Comparison of ENCODE assay signal across 17 cellular contexts in genomic region chr3:158748237-158748828, GRCh38. TPM values are rescaled to one million over a fixed set of nuclear protein-coding genes. Genes with fewer than 3 reads are reported as not detected.
A peak's percentile ranks its signal among the peaks of the same experiment; 100 is the strongest.
DNase-seq lines count a peak whose midpoint lies in the region; ATAC-seq, FAIRE-seq and TF ChIP-seq lines count a peak whose summit lies in the region.
"Had no signal": no experiment of that assay in that cellular context is flagged by ENCODE, and none has a peak within 500 bp of the region (broad histone marks: within the 10 kb centered on the region; RNA-seq: fewer than 3 reads in every experiment).

No MANE protein-coding gene starts in this region.

- H3K4me3 ChIP-seq in K562 (no peak overlapping the region), tibial nerve (no peak overlapping the region)
- H3K4me3 ChIP-seq: SJCRH30, thoracic aorta had no signal

- CTCF ChIA-PET in K562 (lab: Yijun Ruan, JAX; ENCODE audit: low intra/inter-chr PET ratio): no interaction called here

- no peak for TF ChIP-seq CTCF in K562 (IDR thresholded peaks at IDR 0.05 in 2 of 3, conservative IDR thresholded peaks at IDR 0.05 in 1 of 3; ENCODE audit: insufficient read depth in 2 of 3, low read depth in 1 of 3, low read length in 3 of 3)
- TF ChIP-seq CTCF in tibial nerve (IDR thresholded peaks at IDR 0.05): no peak

- intact Hi-C loops in K562 (cut with micrococcal nuclease): no loop called here

- no peaks in the 10 kb centered on the region for H4K20me1 ChIP-seq in K562 (replicated peaks; ENCODE audit: control insufficient read depth, insufficient read depth, low read length)

- POLR2A ChIA-PET in K562 (lab: Yijun Ruan, JAX): no interaction called here

- DNase-seq in activated naive CD4-positive, alpha-beta T cell treated with anti-CD3 and anti-CD28 coated beads, Interleukin-2, amount 50 U/mL, for 72 hours (ENCODE audit: low spot score in 2 of 2): no peak
- no peak for DNase-seq in activated naive CD4-positive, alpha-beta T cell treated with anti-CD3 and anti-CD28 coated beads, Interleukin-2, amount 50 U/mL, for 16 hours
- DNase-seq in K562 (ENCODE audit: extremely low read depth in 1 of 4, low spot score in 3 of 4) (no peak), kidney tubule cell (ENCODE audit: low spot score) (peak; percentile 59), tibial nerve (ENCODE audit: low spot score in 2 of 2) (peak; percentile 21 to 53), iPS-NIHi7 (ENCODE audit: extremely low spot score) (no peak)
- no peak for DNase-seq in activated CD4-positive, alpha-beta T cell treated with anti-CD3 and anti-CD28 coated beads, Interleukin-2, amount 50 U/mL, for 1 hour
- DNase-seq: DMS153, midbrain, MM.1S, NCI-H526 treated with DMSO at 0.1 percent for 48 hours, SJCRH30 had no signal

- ATAC-seq in activated naive CD4-positive, alpha-beta T cell treated with anti-CD3 and anti-CD28 coated beads, Interleukin-2, amount 50 U/mL, for 72 hours: no peak
- ATAC-seq in K562 (no peak), HG03108 (IDR thresholded peaks at IDR 0.05; ENCODE audit: unreplicated experiment) (no peak)
- ATAC-seq: activated T-helper 17 cell treated with anti-CD3 and anti-CD28 coated beads, Interleukin-2, amount 50 U/mL, for 72 hours had no signal

- BruUV-seq in K562 (replicated peaks; lab: Mats Ljungman, UMichigan): no TSS peak

- FAIRE-seq in K562 (lab: Jason Lieb, UNC): no peak
- FAIRE-seq: A204.1 had no signal

- TF ChIP-seq RAD21 in K562 (CRISPR knock-in tag; conservative IDR thresholded peaks at IDR 0.05 in 1 of 2, IDR thresholded peaks at IDR 0.05 in 1 of 2): no peak

- H3K27ac Mint-ChIP-seq in activated naive CD4-positive, alpha-beta T cell treated with anti-CD3 and anti-CD28 coated beads, Interleukin-2, amount 50 U/mL, for 72 hours: peak overlapping the region; percentile 65 to 70
- H3K27ac Mint-ChIP-seq: activated T-helper 17 cell treated with anti-CD3 and anti-CD28 coated beads, Interleukin-2, amount 50 U/mL, for 72 hours had no signal

- no peaks in the 10 kb centered on the region for H3K27me3 ChIP-seq in K562 (ENCODE audit: control insufficient read depth in 2 of 2, insufficient read depth in 2 of 2, low read length in 2 of 2)
- no peaks in the 10 kb centered on the region for H3K27me3 ChIP-seq in tibial nerve
- H3K27me3 ChIP-seq: SJCRH30 had no signal

- H3K4me2 ChIP-seq in K562 (ENCODE audit: insufficient read depth, low read length): no peak overlapping the region

- H3K4me1 ChIP-seq in K562 (replicated peaks in 1 of 2; ENCODE audit: control insufficient read depth in 2 of 2, insufficient read depth in 2 of 2, low read length in 2 of 2) (peaks cover 36 to 45% of the 10 kb centered on the region in 2 experiments; a peak in 4 of 5 replicates), tibial nerve (peaks cover 0 to 3% (median 0%) of the 10 kb centered on the region in 4 donors)
- H3K4me1 ChIP-seq: SJCRH30 had no signal

- H3K36me3 Mint-ChIP-seq in activated naive CD4-positive, alpha-beta T cell treated with anti-CD3 and anti-CD28 coated beads, Interleukin-2, amount 50 U/mL, for 72 hours: peaks cover 0 to 10% of the 10 kb centered on the region in 2 donors

- peak overlapping the region in 1 of 2 experiments; percentile 37; a peak in 1 of 4 replicates for H3K9ac ChIP-seq in K562 (ENCODE audit: insufficient read depth in 1 of 2, low read depth in 2 of 2, low read length in 2 of 2)

- peaks cover 9% of the 10 kb centered on the region for H3K9me3 ChIP-seq in K562 (replicated peaks; ENCODE audit: control insufficient read depth, insufficient read depth, low read depth, low read length)
- no peaks in the 10 kb centered on the region for H3K9me3 ChIP-seq in tibial nerve
- H3K9me3 ChIP-seq: SJCRH30, thoracic aorta had no signal

- H3K79me2 ChIP-seq in K562 (ENCODE audit: control insufficient read depth, insufficient read depth, low read length): peaks cover 8% of the 10 kb centered on the region; the same call in 2 of the 3 replicates

- no peak overlapping the region for H3K27ac ChIP-seq in K562 (ENCODE audit: extremely low read depth, low read depth, low read length)
- H3K27ac ChIP-seq in tibial nerve: peak overlapping the region in 1 of 4 donors; percentile 54
- H3K27ac ChIP-seq: SJCRH30, thoracic aorta had no signal

- H3K36me3 ChIP-seq in K562 (ENCODE audit: control insufficient read depth, insufficient read depth, low read length) (peaks cover 39% of the 10 kb centered on the region), tibial nerve (peaks cover 0 to 38% (median 0%) of the 10 kb centered on the region in 3 donors)
- H3K36me3 ChIP-seq: SJCRH30 had no signal

- H3K9me3 Mint-ChIP-seq in activated naive CD4-positive, alpha-beta T cell treated with anti-CD3 and anti-CD28 coated beads, Interleukin-2, amount 50 U/mL, for 72 hours: no peaks in the 10 kb centered on the region
- H3K9me3 Mint-ChIP-seq: activated T-helper 17 cell treated with anti-CD3 and anti-CD28 coated beads, Interleukin-2, amount 50 U/mL, for 72 hours; central memory CD8-positive, alpha-beta T cell had no signal

- TF ChIP-seq POLR2A in K562 (conservative IDR thresholded peaks at IDR 0.05) (no peak), tibial nerve (IDR thresholded peaks at IDR 0.05) (no peak)

- in situ Hi-C loops in K562 (cut with MboI): no loop called here

- no peak for TF ChIP-seq EP300 in K562 (IDR thresholded peaks at IDR 0.05; ENCODE audit: low read length)
- TF ChIP-seq EP300 in tibial nerve (IDR thresholded peaks at IDR 0.05): no peak

- H3K9me1 ChIP-seq in K562 (ENCODE audit: control insufficient read depth, insufficient read depth, low read length): no peaks in the 10 kb centered on the region

- 67% methylated on average over 7 of the region's 7 CpGs for WGBS in K562 (ENCODE audit: insufficient coverage, low coverage, missing lambda C conversion rate)
- 46 to 52% methylated on average over 7 of the region's 7 CpGs for WGBS in tibial nerve, 2 donors

- no peak overlapping the region for H2AFZ ChIP-seq in K562 (ENCODE audit: low read depth, low read length)

TF ChIP-seq in K562, 482 proteins besides CTCF, POLR2A, EP300 and RAD21 (continues in another document):
- peak; percentile 34 for TF ChIP-seq NFIC (IDR thresholded peaks at IDR 0.05)
- no peak for TF ChIP-seq FOXP4 (CRISPR knock-in tag; IDR thresholded peaks at IDR 0.05; ENCODE audit: borderline replicate concordance)

RNA-seq across cellular contexts. Expression of gene RARRES1, which starts 16.1 kb away (rescaled TPM):
- total RNA-seq in activated naive CD4-positive, alpha-beta T cell treated with anti-CD3 and anti-CD28 coated beads, Interleukin-2, amount 50 U/mL, for 72 hours: not detected
- not detected in 2 replicates for total RNA-seq in K562 (2011; cell fraction: chromatin; rRNA removed; ENCODE audit: low replicate concordance)
- total RNA-seq in K562 (2011; cell fraction: nucleolus; rRNA removed): not detected in 2 replicates
- not detected in 2 replicates for total RNA-seq in K562 (2011; cell fraction: nucleoplasm; rRNA removed)
- total RNA-seq in K562 (2014; rRNA removed) (not detected in 2 replicates), K562 (2014; rRNA removed; fragmentation: Illumina TruSeq; extraction: Trizol) (not detected in 2 replicates), K562 (2015; rRNA removed; fragmentation: Illumina TruSeq; extraction: Trizol) (not detected in 2 replicates), K562 (2021) (not detected in 2 replicates), tibial nerve (1,000 to 10,000 TPM in 1 of 4 donors, 10 to 100 TPM in 3; 17.0 to 1,032 (median 80.4) TPM)
- polyA plus RNA-seq in K562 (2011; rRNA removed) (not detected in 2 replicates), K562 (2014; fragmentation: Illumina TruSeq; extraction: Trizol) (not detected in 2 replicates), K562 (2014; fragmentation: Nextera tagmentation; extraction: Ambion mirVana) (not detected), K562 (2014; rRNA removed) (not detected in 2 replicates)
- polyA plus RNA-seq in K562 (2011; cell fraction: cytosol; rRNA removed): not detected in 2 replicates
- not detected in 2 replicates for polyA plus RNA-seq in K562 (2011; cell fraction: nucleus; rRNA removed)
- polyA plus RNA-seq in K562 (2012): not detected in 2 replicates
- polyA minus RNA-seq in K562 (2011; rRNA and poly(A)+ RNA removed): not detected in 2 replicates
- polyA minus RNA-seq in K562 (2011; cell fraction: cytosol; rRNA and poly(A)+ RNA removed): not detected in 2 replicates
- polyA minus RNA-seq in K562 (2011; cell fraction: nucleus; rRNA and poly(A)+ RNA removed): not detected in 2 replicates
- total RNA-seq: activated T-helper 17 cell treated with anti-CD3 and anti-CD28 coated beads, Interleukin-2, amount 50 U/mL, for 72 hours; SJCRH30 had no signal

RNA-seq across cellular contexts. Expression of gene MFSD1, which starts 53.5 kb away (rescaled TPM):
- total RNA-seq in activated naive CD4-positive, alpha-beta T cell treated with anti-CD3 and anti-CD28 coated beads, Interleukin-2, amount 50 U/mL, for 72 hours: 10 to 100 TPM; 17.6 to 21.8 TPM
- total RNA-seq in K562 (2011; cell fraction: chromatin; rRNA removed; ENCODE audit: low replicate concordance): 33.7 and 51.7 TPM in 2 replicates
- 32.1 and 34.5 TPM in 2 replicates for total RNA-seq in K562 (2011; cell fraction: nucleolus; rRNA removed)
- 42.4 and 60.5 TPM in 2 replicates for total RNA-seq in K562 (2011; cell fraction: nucleoplasm; rRNA removed)
- total RNA-seq in K562 (2014; rRNA removed) (25.6 and 26.4 TPM in 2 replicates), K562 (2014; rRNA removed; fragmentation: Illumina TruSeq; extraction: Trizol) (40.3 and 47.2 TPM in 2 replicates), K562 (2015; rRNA removed; fragmentation: Illumina TruSeq; extraction: Trizol) (39.0 and 43.9 TPM in 2 replicates), K562 (2021) (28.6 and 31.2 TPM in 2 replicates), tibial nerve (10 to 100 TPM; 57.1 to 83.7 (median 64.3) TPM)
- polyA plus RNA-seq in K562 (2011; rRNA removed) (35.5 and 49.5 TPM in 2 replicates), K562 (2014; fragmentation: Illumina TruSeq; extraction: Trizol) (27.5 and 28.4 TPM in 2 replicates), K562 (2014; fragmentation: Nextera tagmentation; extraction: Ambion mirVana) (10 to 100 TPM in 1 of 2 experiments, 1 to 10 TPM in 1; 8.7 to 11.4 TPM), K562 (2014; rRNA removed) (31.3 and 33.4 TPM in 2 replicates)
- polyA plus RNA-seq in K562 (2011; cell fraction: cytosol; rRNA removed): 26.6 and 51.5 TPM in 2 replicates
- polyA plus RNA-seq in K562 (2011; cell fraction: nucleus; rRNA removed): 22.9 and 31.5 TPM in 2 replicates
- 21.6 and 28.0 TPM in 2 replicates for polyA plus RNA-seq in K562 (2012)
- 52.2 and 58.3 TPM in 2 replicates for polyA minus RNA-seq in K562 (2011; rRNA and poly(A)+ RNA removed)
- polyA minus RNA-seq in K562 (2011; cell fraction: cytosol; rRNA and poly(A)+ RNA removed): 19.7 and 24.4 TPM in 2 replicates
- polyA minus RNA-seq in K562 (2011; cell fraction: nucleus; rRNA and poly(A)+ RNA removed): 21.7 and 30.3 TPM in 2 replicates

Comparison
In these comparisons a context has a peak if more than half of its experiments do, and no peak if none do; other contexts are left out.
1. DNase-seq: peak in kidney tubule cell (single experiment) and tibial nerve (2 of 2); none in activated naive CD4-positive, alpha-beta T cell treated with anti-CD3 and anti-CD28 coated beads, Interleukin-2, amount 50 U/mL, for 72 hours (0 of 2), activated naive CD4-positive, alpha-beta T cell treated with anti-CD3 and anti-CD28 coated beads, Interleukin-2, amount 50 U/mL, for 16 hours (single experiment), K562 (0 of 4), iPS-NIHi7 (single experiment) and activated CD4-positive, alpha-beta T cell treated with anti-CD3 and anti-CD28 coated beads, Interleukin-2, amount 50 U/mL, for 1 hour (single experiment).
2. RNA of gene RARRES1, which starts 16.1 kb away (total RNA-seq): 17.0 to 1,032 TPM in tibial nerve; not detected in activated naive CD4-positive, alpha-beta T cell treated with anti-CD3 and anti-CD28 coated beads, Interleukin-2, amount 50 U/mL, for 72 hours and not detected in K562; every median in the first group is over 10 times any median in the second.